In genomic region chr18:28041366-28041765, GRCh38 we compare ENCODE assay signal across 15 cellular contexts.
DNase-seq lines count a peak whose midpoint lies in the region; ATAC-seq and TF ChIP-seq lines count a peak whose summit lies in the region.
"Had no signal": no experiment of that assay in that cellular context is flagged by ENCODE, and none has a peak within 500 bp of the region (broad histone marks: within the 10 kb centered on the region; RNA-seq: fewer than 3 reads in every experiment).

No MANE protein-coding gene starts in this region.

- H3K27me3 ChIP-seq in mesenchymal stem cell (ENCODE audit: control insufficient read depth in 1 of 2, insufficient read depth in 1 of 2, low read length in 2 of 2) (no peaks in the 10 kb centered on the region), aorta (ENCODE audit: control insufficient read depth in 1 of 2, insufficient read depth in 2 of 2, low read length in 1 of 2) (no peaks in the 10 kb centered on the region)
- H3K27me3 ChIP-seq: Peyer's patch, thyroid gland had no signal

- H3K79me1 ChIP-seq in mesenchymal stem cell (replicated peaks; ENCODE audit: low read length, poor library complexity, severe bottlenecking), result peaks cover 7% of the 10 kb centered on the region

- H2BK120ac ChIP-seq in mesenchymal stem cell (ENCODE audit: low read depth, low read length), result no peak overlapping the region

- no peak overlapping the region for H3K4me3 ChIP-seq in AG09309 (ENCODE audit: control insufficient read depth, low read depth, low read length)
- no peak overlapping the region for H3K4me3 ChIP-seq in mesenchymal stem cell (ENCODE audit: insufficient read depth in 1 of 2, low read depth in 1 of 2, low read length in 2 of 2)
- no peak overlapping the region for H3K4me3 ChIP-seq in aorta (ENCODE audit: low read length in 2 of 2)
- H3K4me3 ChIP-seq: Peyer's patch, thyroid gland had no signal

- H3K36me3 Mint-ChIP-seq in chondrocyte (ENCODE audit: low read depth), result peaks cover 1% of the 10 kb centered on the region
- H3K36me3 Mint-ChIP-seq: WTC11 had no signal

- TF ChIP-seq CTCF in AG09309 (IDR thresholded peaks at IDR 0.05; ENCODE audit: control insufficient read depth, insufficient read depth, low read depth, low read length, missing control alignments), result no peak
- no peak for TF ChIP-seq CTCF in chondrocyte (IDR thresholded peaks at IDR 0.05)

- peak overlapping the region; percentile 87 for H3K27ac Mint-ChIP-seq in chondrocyte (ENCODE audit: unreplicated experiment)
- H3K27ac Mint-ChIP-seq: progenitor cell of endocrine pancreas, WTC11 had no signal

- no peaks in the 10 kb centered on the region for H3K9me3 Mint-ChIP-seq in chondrocyte (ENCODE audit: low read depth)
- H3K9me3 Mint-ChIP-seq: WTC11 had no signal

- H3K23ac ChIP-seq in mesenchymal stem cell (ENCODE audit: low read length in 2 of 2), result no peak overlapping the region

- H3K9me3 ChIP-seq in mesenchymal stem cell (ENCODE audit: control insufficient read depth, low read length), result no peaks in the 10 kb centered on the region
- no peaks in the 10 kb centered on the region for H3K9me3 ChIP-seq in aorta (ENCODE audit: control insufficient read depth, low read length)
- H3K9me3 ChIP-seq: Peyer's patch, thyroid gland had no signal

- no peaks in the 10 kb centered on the region for H3K27me3 Mint-ChIP-seq in chondrocyte (ENCODE audit: low read depth)
- H3K27me3 Mint-ChIP-seq: progenitor cell of endocrine pancreas had no signal

- no peak overlapping the region for H2AFZ ChIP-seq in mesenchymal stem cell (ENCODE audit: low read depth, low read length)

- peak overlapping the region; percentile 41 for H3K9ac ChIP-seq in mesenchymal stem cell (ENCODE audit: low read length)

- H2AK5ac ChIP-seq in mesenchymal stem cell (ENCODE audit: low read length, severe bottlenecking), result no peak overlapping the region

- H3K36me3 ChIP-seq in mesenchymal stem cell (ENCODE audit: control insufficient read depth in 1 of 2, insufficient read depth in 2 of 2, low read depth in 1 of 2, low read length in 2 of 2), result no peaks in the 10 kb centered on the region
- no peaks in the 10 kb centered on the region for H3K36me3 ChIP-seq in aorta (ENCODE audit: control insufficient read depth in 1 of 2, insufficient read depth in 2 of 2, low read length in 1 of 2)
- H3K36me3 ChIP-seq: Peyer's patch, thyroid gland had no signal

- no peak overlapping the region for H3K4ac ChIP-seq in mesenchymal stem cell (ENCODE audit: low read depth in 1 of 2, low read length in 2 of 2)

- no peak overlapping the region for H2BK12ac ChIP-seq in mesenchymal stem cell (ENCODE audit: low read length in 2 of 2)

- no peak overlapping the region for H3K18ac ChIP-seq in mesenchymal stem cell (ENCODE audit: low read depth in 1 of 2, low read length in 2 of 2)

- no peak for ATAC-seq in aorta (ENCODE audit: low FRiP score)
- ATAC-seq: WTC11 had no signal

- H2BK5ac ChIP-seq in mesenchymal stem cell (ENCODE audit: low read depth, low read length, poor library complexity, severe bottlenecking), result no peak overlapping the region

- H4K91ac ChIP-seq in mesenchymal stem cell (ENCODE audit: low read length), result no peak overlapping the region

- peaks cover 4% of the 10 kb centered on the region for H3K4me1 ChIP-seq in mesenchymal stem cell (ENCODE audit: control insufficient read depth, insufficient read depth, low read depth, low read length)
- no peaks in the 10 kb centered on the region for H3K4me1 ChIP-seq in aorta (ENCODE audit: control insufficient read depth in 1 of 2, insufficient read depth in 2 of 2, low read length in 2 of 2)
- H3K4me1 ChIP-seq: Peyer's patch had no signal

- no peak overlapping the region for H4K8ac ChIP-seq in mesenchymal stem cell (ENCODE audit: low read length)

- no peak overlapping the region for H3K4me2 ChIP-seq in mesenchymal stem cell (ENCODE audit: low read length, poor library complexity, severe bottlenecking)

- H3K4me1 Mint-ChIP-seq in chondrocyte (ENCODE audit: low read depth), result peaks cover 54% of the 10 kb centered on the region

- H3K4me3 Mint-ChIP-seq in chondrocyte (ENCODE audit: unreplicated experiment), result no peak overlapping the region
- H3K4me3 Mint-ChIP-seq: WTC11 had no signal

- H2BK15ac ChIP-seq in mesenchymal stem cell (ENCODE audit: low read depth, poor library complexity, severe bottlenecking), result no peak overlapping the region

- no peak overlapping the region for H3K14ac ChIP-seq in mesenchymal stem cell (ENCODE audit: low read length in 2 of 2)

- H3K27ac ChIP-seq in mesenchymal stem cell (ENCODE audit: low read length, poor library complexity, severe bottlenecking), result no peak overlapping the region
- H3K27ac ChIP-seq in aorta (ENCODE audit: low read depth in 1 of 2, low read length in 2 of 2), result no peak overlapping the region
- H3K27ac ChIP-seq: C4-2B, Peyer's patch, thyroid gland had no signal

- DNase-seq in AG09309 (ENCODE audit: low read depth) (peak; percentile 67), MV-4-11 (lab: John Stamatoyannopoulos, UW) (peak; percentile 25), chondrocyte (ENCODE audit: low spot score) (no peak), mesenchymal stem cell (peak; percentile 91), aorta (no peak), T-helper 1 cell (no peak), AG08396 (ENCODE audit: low spot score) (no peak)
- DNase-seq in activated CD4-positive, alpha-beta T cell treated with anti-CD3 and anti-CD28 coated beads for 1 hour, result no peak
- DNase-seq: activated T-cell treated with anti-CD3 and anti-CD28 coated beads, Interleukin-2, amount 50 U/mL, for 1 hour; NCI-H187 treated with DMSO at 0.1 percent for 48 hours; Peyer's patch had no signal

- WGBS in mesenchymal stem cell, result 44% methylated on average over 5 of the region's 5 CpGs
- 49 to 61% methylated on average over 5 of the region's 5 CpGs for WGBS in aorta, 2 donors

- intact Hi-C loops in aorta (cut with DNase I), result no loop called here

Comparison
In these comparisons a context has a peak if more than half of its experiments do, and no peak if none do; other contexts are left out.
1. DNase-seq: peak in AG09309 (single experiment), MV-4-11 (single experiment) and mesenchymal stem cell (single experiment); none in chondrocyte (single experiment), aorta (0 of 2), T-helper 1 cell (0 of 5), activated CD4-positive, alpha-beta T cell treated with anti-CD3 and anti-CD28 coated beads for 1 hour (single experiment) and AG08396 (single experiment).